In genomic region chr18:7921938-7922587, GRCh38 we compare ENCODE assay signal across 13 cellular contexts.
A peak's percentile ranks its signal among the peaks of the same experiment; 100 is the strongest.
DNase-seq lines count a peak whose midpoint lies in the region; ATAC-seq and TF ChIP-seq lines count a peak whose summit lies in the region.
"Had no signal": no experiment of that assay in that cellular context is flagged by ENCODE, and none has a peak within 500 bp of the region (broad histone marks: within the 10 kb centered on the region; RNA-seq: fewer than 3 reads in every experiment).

No MANE protein-coding gene starts in this region.

- H3K4me2 ChIP-seq in smooth muscle cell: peak overlapping the region; percentile 55

- no peaks in the 10 kb centered on the region for H3K9me3 ChIP-seq in smooth muscle cell (replicated peaks; ENCODE audit: low read depth)
- H3K9me3 ChIP-seq: colonic mucosa had no signal

- H3K9ac ChIP-seq in smooth muscle cell (ENCODE audit: low read depth): peak overlapping the region; percentile 18

- no peaks in the 10 kb centered on the region for H3K27me3 ChIP-seq in smooth muscle cell (ENCODE audit: low read depth)
- H3K27me3 ChIP-seq: colonic mucosa had no signal

- TF ChIP-seq CTCF in foreskin fibroblast (IDR thresholded peaks at IDR 0.05; ENCODE audit: low read depth, low read length) (no peak), smooth muscle cell (IDR thresholded peaks at IDR 0.05; ENCODE audit: borderline replicate concordance, insufficient read depth, poor library complexity, severe bottlenecking) (no peak)

- peak; percentile 28 for DNase-seq in GM04503 (ENCODE audit: low read depth)
- DNase-seq in foreskin fibroblast: peak; percentile 54 to 75
- DNase-seq in smooth muscle cell (lab: John Stamatoyannopoulos, UW; ENCODE audit: unreplicated experiment): no peak
- DNase-seq in cerebellar cortex (ENCODE audit: low spot score): no peak
- no peak for DNase-seq in NCI-H774 (lab: John Stamatoyannopoulos, UW)
- DNase-seq: activated T-cell treated with anti-CD3 and anti-CD28 coated beads, Interleukin-2, amount 50 U/mL, for 72 hours; colonic mucosa; DMS153; RPMI8226; WERI-Rb-1 had no signal

- no peak overlapping the region for H3K4me3 ChIP-seq in foreskin fibroblast (ENCODE audit: low read depth in 1 of 2, low read length in 2 of 2)
- no peak overlapping the region for H3K4me3 ChIP-seq in smooth muscle cell
- H3K4me3 ChIP-seq: colonic mucosa had no signal

- no peaks in the 10 kb centered on the region for H3K36me3 Mint-ChIP-seq in activated T-helper 17 cell treated with anti-CD3 and anti-CD28 coated beads, Interleukin-2, amount 50 U/mL, for 72 hours (ENCODE audit: low read depth)

- H3K4me1 Mint-ChIP-seq in activated T-helper 17 cell treated with anti-CD3 and anti-CD28 coated beads, Interleukin-2, amount 50 U/mL, for 72 hours: no peaks in the 10 kb centered on the region

- no peaks in the 10 kb centered on the region for H3K27me3 Mint-ChIP-seq in activated T-helper 17 cell treated with anti-CD3 and anti-CD28 coated beads, Interleukin-2, amount 50 U/mL, for 72 hours

- no peaks in the 10 kb centered on the region for H3K36me3 ChIP-seq in smooth muscle cell (ENCODE audit: low read depth)
- H3K36me3 ChIP-seq: colonic mucosa, WERI-Rb-1 had no signal

- H2AFZ ChIP-seq in smooth muscle cell (ENCODE audit: low read depth): peak overlapping the region; percentile 9

- H4K20me1 ChIP-seq in smooth muscle cell (ENCODE audit: low read depth): no peaks in the 10 kb centered on the region

- peaks cover 28% of the 10 kb centered on the region for H3K4me1 ChIP-seq in smooth muscle cell (ENCODE audit: low read depth)
- H3K4me1 ChIP-seq: colonic mucosa had no signal

- peaks cover 6% of the 10 kb centered on the region for H3K9me3 Mint-ChIP-seq in activated T-helper 17 cell treated with anti-CD3 and anti-CD28 coated beads, Interleukin-2, amount 50 U/mL, for 72 hours

- ATAC-seq in activated T-helper 17 cell treated with anti-CD3 and anti-CD28 coated beads, Interleukin-2, amount 50 U/mL, for 72 hours (replicated peaks): peak; percentile 11
- ATAC-seq in HG03354 (IDR thresholded peaks at IDR 0.05; ENCODE audit: poor library complexity, severe bottlenecking, unreplicated experiment): no peak
- no peak for ATAC-seq in HG02571 (IDR thresholded peaks at IDR 0.05; ENCODE audit: unreplicated experiment)
- ATAC-seq: activated T-cell treated with anti-CD3 and anti-CD28 coated beads, Interleukin-2, amount 50 U/mL, for 72 hours had no signal

- H3F3A ChIP-seq in smooth muscle cell (ENCODE audit: low read depth): peaks cover 5% of the 10 kb centered on the region

- H3K79me2 ChIP-seq in smooth muscle cell (ENCODE audit: low read depth): peaks cover 40% of the 10 kb centered on the region

- H3K27ac Mint-ChIP-seq in activated T-helper 17 cell treated with anti-CD3 and anti-CD28 coated beads, Interleukin-2, amount 50 U/mL, for 72 hours: no peak overlapping the region
- H3K27ac Mint-ChIP-seq: activated T-cell treated with anti-CD3 and anti-CD28 coated beads, Interleukin-2, amount 50 U/mL, for 72 hours had no signal

- peak overlapping the region; percentile 81 for H3K27ac ChIP-seq in smooth muscle cell (ENCODE audit: low read depth)
- H3K27ac ChIP-seq: colonic mucosa, WERI-Rb-1 had no signal

- H3K4me3 Mint-ChIP-seq in activated T-helper 17 cell treated with anti-CD3 and anti-CD28 coated beads, Interleukin-2, amount 50 U/mL, for 72 hours: no peak overlapping the region
- H3K4me3 Mint-ChIP-seq: activated T-cell treated with anti-CD3 and anti-CD28 coated beads, Interleukin-2, amount 50 U/mL, for 72 hours had no signal

- 21% methylated on average over 3 of the region's 3 CpGs for WGBS in smooth muscle cell (ENCODE audit: low lambda C conversion rate)

Comparison
In these comparisons a context has a peak if more than half of its experiments do, and no peak if none do; other contexts are left out.
1. DNase-seq: peak in GM04503 (single experiment) and foreskin fibroblast (2 of 2); none in smooth muscle cell (single experiment), cerebellar cortex (single experiment) and NCI-H774 (single experiment).